ENCODE assay signal across 1 cellular context in the genomic region with DNA sequence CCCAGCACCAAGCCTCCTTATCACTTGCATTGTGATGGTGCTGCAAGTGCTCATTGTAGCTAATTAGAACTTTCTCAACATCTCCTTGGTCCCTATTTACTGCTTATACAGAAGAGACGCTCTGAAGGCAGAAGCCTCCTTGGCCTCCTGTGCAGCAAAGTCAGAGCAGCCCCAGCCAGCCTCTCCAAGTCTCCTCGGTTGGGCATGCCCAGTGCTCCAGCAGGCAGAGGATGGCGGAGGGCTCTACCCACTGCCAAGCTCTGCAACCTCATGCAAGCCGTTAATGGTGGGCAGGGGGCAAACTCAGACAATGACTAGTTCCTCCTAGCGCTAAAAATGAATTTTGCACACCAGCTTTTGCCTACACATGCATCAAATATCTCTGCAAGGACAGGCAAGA.
A peak's percentile ranks its signal among the peaks of the same experiment; 100 is the strongest.
TF ChIP-seq lines count a peak whose summit lies in the region.

No MANE protein-coding gene starts in this region.

TF ChIP-seq in HepG2, 621 proteins besides CTCF, POLR2A, EP300 and RAD21 (continued from another document):
- TF ChIP-seq NRL (CRISPR knock-in tag; IDR thresholded peaks at IDR 0.05; ENCODE audit: borderline replicate concordance) (0 out of 2 replicates have a peak, but pooled peaks have one; percentile 45), HES4 (CRISPR knock-in tag; IDR thresholded peaks at IDR 0.05; ENCODE audit: borderline replicate concordance) (0 out of 2 replicates have a peak, but pooled peaks have one; percentile 3), ETV5 (CRISPR knock-in tag; IDR thresholded peaks at IDR 0.05; ENCODE audit: borderline replicate concordance) (0 out of 2 replicates have a peak, but pooled peaks have one; percentile 4), MAF1 (CRISPR knock-in tag; IDR thresholded peaks at IDR 0.05; ENCODE audit: borderline replicate concordance) (no peak), RBFOX2 (IDR thresholded peaks at IDR 0.05; ENCODE audit: low read depth, low read length) (no peak), NFATC3 (CRISPR knock-in tag; IDR thresholded peaks at IDR 0.05) (no peak), NFKB2 (CRISPR knock-in tag; IDR thresholded peaks at IDR 0.05; ENCODE audit: borderline replicate concordance) (no peak), ZNF777 (CRISPR knock-in tag; IDR thresholded peaks at IDR 0.05) (0 out of 2 replicates have a peak, but pooled peaks have one; percentile 28), ZNF430 (CRISPR knock-in tag; IDR thresholded peaks at IDR 0.05) (0 out of 2 replicates have a peak, but pooled peaks have one; percentile 37)
- TF ChIP-seq, protein P1, sequence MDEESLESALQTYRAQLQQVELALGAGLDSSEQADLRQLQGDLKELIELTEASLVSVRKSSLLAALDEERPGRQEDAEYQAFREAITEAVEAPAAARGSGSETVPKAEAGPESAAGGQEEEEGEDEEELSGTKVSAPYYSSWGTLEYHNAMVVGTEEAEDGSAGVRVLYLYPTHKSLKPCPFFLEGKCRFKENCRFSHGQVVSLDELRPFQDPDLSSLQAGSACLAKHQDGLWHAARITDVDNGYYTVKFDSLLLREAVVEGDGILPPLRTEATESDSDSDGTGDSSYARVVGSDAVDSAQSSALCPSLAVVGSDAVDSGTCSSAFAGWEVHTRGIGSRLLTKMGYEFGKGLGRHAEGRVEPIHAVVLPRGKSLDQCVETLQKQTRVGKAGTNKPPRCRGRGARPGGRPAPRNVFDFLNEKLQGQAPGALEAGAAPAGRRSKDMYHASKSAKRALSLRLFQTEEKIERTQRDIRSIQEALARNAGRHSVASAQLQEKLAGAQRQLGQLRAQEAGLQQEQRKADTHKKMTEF (CRISPR knock-in tag; IDR thresholded peaks at IDR 0.05), result no peak
- TF ChIP-seq, protein P2, sequence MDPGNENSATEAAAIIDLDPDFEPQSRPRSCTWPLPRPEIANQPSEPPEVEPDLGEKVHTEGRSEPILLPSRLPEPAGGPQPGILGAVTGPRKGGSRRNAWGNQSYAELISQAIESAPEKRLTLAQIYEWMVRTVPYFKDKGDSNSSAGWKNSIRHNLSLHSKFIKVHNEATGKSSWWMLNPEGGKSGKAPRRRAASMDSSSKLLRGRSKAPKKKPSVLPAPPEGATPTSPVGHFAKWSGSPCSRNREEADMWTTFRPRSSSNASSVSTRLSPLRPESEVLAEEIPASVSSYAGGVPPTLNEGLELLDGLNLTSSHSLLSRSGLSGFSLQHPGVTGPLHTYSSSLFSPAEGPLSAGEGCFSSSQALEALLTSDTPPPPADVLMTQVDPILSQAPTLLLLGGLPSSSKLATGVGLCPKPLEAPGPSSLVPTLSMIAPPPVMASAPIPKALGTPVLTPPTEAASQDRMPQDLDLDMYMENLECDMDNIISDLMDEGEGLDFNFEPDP (CRISPR knock-in tag; conservative IDR thresholded peaks at IDR 0.05), result 0 out of 2 replicates have a peak, but pooled peaks have one; percentile 31
- TF ChIP-seq, protein P3, sequence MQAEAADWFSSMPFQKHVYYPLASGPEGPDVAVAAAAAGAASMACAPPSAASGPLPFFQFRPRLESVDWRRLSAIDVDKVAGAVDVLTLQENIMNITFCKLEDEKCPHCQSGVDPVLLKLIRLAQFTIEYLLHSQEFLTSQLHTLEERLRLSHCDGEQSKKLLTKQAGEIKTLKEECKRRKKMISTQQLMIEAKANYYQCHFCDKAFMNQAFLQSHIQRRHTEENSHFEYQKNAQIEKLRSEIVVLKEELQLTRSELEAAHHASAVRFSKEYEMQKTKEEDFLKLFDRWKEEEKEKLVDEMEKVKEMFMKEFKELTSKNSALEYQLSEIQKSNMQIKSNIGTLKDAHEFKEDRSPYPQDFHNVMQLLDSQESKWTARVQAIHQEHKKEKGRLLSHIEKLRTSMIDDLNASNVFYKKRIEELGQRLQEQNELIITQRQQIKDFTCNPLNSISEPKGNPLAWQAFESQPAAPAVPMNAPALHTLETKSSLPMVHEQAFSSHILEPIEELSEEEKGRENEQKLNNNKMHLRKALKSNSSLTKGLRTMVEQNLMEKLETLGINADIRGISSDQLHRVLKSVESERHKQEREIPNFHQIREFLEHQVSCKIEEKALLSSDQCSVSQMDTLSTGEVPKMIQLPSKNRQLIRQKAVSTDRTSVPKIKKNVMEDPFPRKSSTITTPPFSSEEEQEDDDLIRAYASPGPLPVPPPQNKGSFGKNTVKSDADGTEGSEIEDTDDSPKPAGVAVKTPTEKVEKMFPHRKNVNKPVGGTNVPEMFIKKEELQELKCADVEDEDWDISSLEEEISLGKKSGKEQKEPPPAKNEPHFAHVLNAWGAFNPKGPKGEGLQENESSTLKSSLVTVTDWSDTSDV (CRISPR knock-in tag; IDR thresholded peaks at IDR 0.05), result 0 out of 2 replicates have a peak, but pooled peaks have one; percentile 15
- TF ChIP-seq, protein P4, sequence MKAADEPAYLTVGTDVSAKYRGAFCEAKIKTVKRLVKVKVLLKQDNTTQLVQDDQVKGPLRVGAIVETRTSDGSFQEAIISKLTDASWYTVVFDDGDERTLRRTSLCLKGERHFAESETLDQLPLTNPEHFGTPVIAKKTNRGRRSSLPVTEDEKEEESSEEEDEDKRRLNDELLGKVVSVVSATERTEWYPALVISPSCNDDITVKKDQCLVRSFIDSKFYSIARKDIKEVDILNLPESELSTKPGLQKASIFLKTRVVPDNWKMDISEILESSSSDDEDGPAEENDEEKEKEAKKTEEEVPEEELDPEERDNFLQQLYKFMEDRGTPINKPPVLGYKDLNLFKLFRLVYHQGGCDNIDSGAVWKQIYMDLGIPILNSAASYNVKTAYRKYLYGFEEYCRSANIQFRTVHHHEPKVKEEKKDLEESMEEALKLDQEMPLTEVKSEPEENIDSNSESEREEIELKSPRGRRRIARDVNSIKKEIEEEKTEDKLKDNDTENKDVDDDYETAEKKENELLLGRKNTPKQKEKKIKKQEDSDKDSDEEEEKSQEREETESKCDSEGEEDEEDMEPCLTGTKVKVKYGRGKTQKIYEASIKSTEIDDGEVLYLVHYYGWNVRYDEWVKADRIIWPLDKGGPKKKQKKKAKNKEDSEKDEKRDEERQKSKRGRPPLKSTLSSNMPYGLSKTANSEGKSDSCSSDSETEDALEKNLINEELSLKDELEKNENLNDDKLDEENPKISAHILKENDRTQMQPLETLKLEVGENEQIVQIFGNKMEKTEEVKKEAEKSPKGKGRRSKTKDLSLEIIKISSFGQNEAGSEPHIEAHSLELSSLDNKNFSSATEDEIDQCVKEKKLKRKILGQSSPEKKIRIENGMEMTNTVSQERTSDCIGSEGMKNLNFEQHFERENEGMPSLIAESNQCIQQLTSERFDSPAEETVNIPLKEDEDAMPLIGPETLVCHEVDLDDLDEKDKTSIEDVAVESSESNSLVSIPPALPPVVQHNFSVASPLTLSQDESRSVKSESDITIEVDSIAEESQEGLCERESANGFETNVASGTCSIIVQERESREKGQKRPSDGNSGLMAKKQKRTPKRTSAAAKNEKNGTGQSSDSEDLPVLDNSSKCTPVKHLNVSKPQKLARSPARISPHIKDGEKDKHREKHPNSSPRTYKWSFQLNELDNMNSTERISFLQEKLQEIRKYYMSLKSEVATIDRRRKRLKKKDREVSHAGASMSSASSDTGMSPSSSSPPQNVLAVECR (CRISPR knock-in tag; IDR thresholded peaks at IDR 0.05; ENCODE audit: borderline replicate concordance), result 0 out of 2 replicates have a peak, but pooled peaks have one; percentile 0
- TF ChIP-seq, protein P5, sequence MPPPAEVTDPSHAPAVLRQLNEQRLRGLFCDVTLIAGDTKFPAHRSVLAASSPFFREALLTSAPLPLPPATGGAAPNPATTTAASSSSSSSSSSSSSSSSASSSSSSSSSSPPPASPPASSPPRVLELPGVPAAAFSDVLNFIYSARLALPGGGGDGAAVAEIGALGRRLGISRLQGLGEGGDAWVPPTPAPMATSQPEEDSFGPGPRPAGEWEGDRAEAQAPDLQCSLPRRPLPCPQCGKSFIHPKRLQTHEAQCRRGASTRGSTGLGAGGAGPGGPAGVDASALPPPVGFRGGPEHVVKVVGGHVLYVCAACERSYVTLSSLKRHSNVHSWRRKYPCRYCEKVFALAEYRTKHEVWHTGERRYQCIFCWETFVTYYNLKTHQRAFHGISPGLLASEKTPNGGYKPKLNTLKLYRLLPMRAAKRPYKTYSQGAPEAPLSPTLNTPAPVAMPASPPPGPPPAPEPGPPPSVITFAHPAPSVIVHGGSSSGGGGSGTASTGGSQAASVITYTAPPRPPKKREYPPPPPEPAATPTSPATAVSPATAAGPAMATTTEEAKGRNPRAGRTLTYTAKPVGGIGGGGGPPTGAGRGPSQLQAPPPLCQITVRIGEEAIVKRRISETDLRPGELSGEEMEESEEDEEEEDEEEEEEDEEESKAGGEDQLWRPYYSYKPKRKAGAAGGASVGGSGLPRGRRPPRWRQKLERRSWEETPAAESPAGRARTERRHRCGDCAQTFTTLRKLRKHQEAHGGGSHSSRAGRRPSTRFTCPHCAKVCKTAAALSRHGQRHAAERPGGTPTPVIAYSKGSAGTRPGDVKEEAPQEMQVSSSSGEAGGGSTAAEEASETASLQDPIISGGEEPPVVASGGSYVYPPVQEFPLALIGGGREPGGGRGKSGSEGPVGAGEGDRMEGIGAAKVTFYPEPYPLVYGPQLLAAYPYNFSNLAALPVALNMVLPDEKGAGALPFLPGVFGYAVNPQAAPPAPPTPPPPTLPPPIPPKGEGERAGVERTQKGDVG (CRISPR knock-in tag; IDR thresholded peaks at IDR 0.05; ENCODE audit: borderline replicate concordance), result 0 out of 2 replicates have a peak, but pooled peaks have one; percentile 6
